Comparison of ENCODE assay signal across 8 cellular contexts in genomic region chr2:219171231-219171651, GRCh38. TPM values are rescaled to one million over a fixed set of nuclear protein-coding genes. Genes with fewer than 3 reads are reported as not detected.
DNase-seq lines count a peak whose midpoint lies in the region; ATAC-seq and TF ChIP-seq lines count a peak whose summit lies in the region.

No MANE protein-coding gene starts in this region.

- POLR2A ChIA-PET in activated CD4-positive, alpha-beta memory T cell treated with anti-CD3 and anti-CD28 coated beads, Interleukin-2, amount 10 ng/mL, durations not matched to agents 7 days and 5 days (lab: Charles Lee), result interaction anchor here (0.8 to 1.6 kb wide), 7 partner anchors 12 to 76 kb away, joined by 3 to 10 read pairs (median 3); partner anchors contain the start of gene ZFAND2B

- no peak overlapping the region for H3K4me3 ChIP-seq in NB4 (ENCODE audit: low read depth, low read length)
- no peak overlapping the region for H3K4me3 ChIP-seq in neural cell (ENCODE audit: low read length)

- no peaks in the 10 kb centered on the region for H3K9me2 ChIP-seq in neural cell (ENCODE audit: insufficient read depth, low read length)

- H3K9me3 ChIP-seq in neural cell (ENCODE audit: low read length), result no peaks in the 10 kb centered on the region

- H3K4me3 Mint-ChIP-seq in activated CD4-positive, alpha-beta memory T cell treated with anti-CD3 and anti-CD28 coated beads, Interleukin-2, amount 10 ng/mL, durations not matched to agents 7 days and 5 days, result no peak overlapping the region

- H3K4me2 ChIP-seq in neural cell (ENCODE audit: low read length), result no peak overlapping the region

- peak; percentile 28 for TF ChIP-seq RAD21 in neural cell (conservative IDR thresholded peaks at IDR 0.05)

- peak; percentile 38 for DNase-seq in Daoy (ENCODE audit: low read depth)
- peak; percentile 61 for DNase-seq in NB4 (ENCODE audit: low read depth)
- peak; percentile 24 for DNase-seq in activated CD4-positive, alpha-beta memory T cell treated with anti-CD3 and anti-CD28 coated beads, Interleukin-2, amount 10 ng/mL, durations not matched to agents 7 days and 5 days
- peak; percentile 62 for DNase-seq in fibroblast of the conjunctiva (ENCODE audit: low read depth)
- no peak for DNase-seq in ecto neural progenitor cell (ENCODE audit: low spot score)

- TF ChIP-seq EP300 in neural cell (conservative IDR thresholded peaks at IDR 0.05; ENCODE audit: poor library complexity, severe bottlenecking), result no peak

- no peak overlapping the region for H3K9ac ChIP-seq in neural cell (ENCODE audit: low read length)

- H3K27me3 ChIP-seq in neural cell (ENCODE audit: insufficient read depth, low read depth, low read length), result no peaks in the 10 kb centered on the region

- no peaks in the 10 kb centered on the region for H3K27me3 Mint-ChIP-seq in activated CD4-positive, alpha-beta memory T cell treated with anti-CD3 and anti-CD28 coated beads, Interleukin-2, amount 10 ng/mL, durations not matched to agents 7 days and 5 days

- H3F3A ChIP-seq in neural cell (ENCODE audit: insufficient read depth, low read length, poor library complexity, severe bottlenecking), result no peaks in the 10 kb centered on the region

- H3K36me3 ChIP-seq in neural cell (ENCODE audit: insufficient read depth, low read length), result no peaks in the 10 kb centered on the region

- no peaks in the 10 kb centered on the region for H4K20me1 ChIP-seq in neural cell (ENCODE audit: insufficient read depth)

- peak; percentile 86 for TF ChIP-seq CTCF in 22Rv1 (IDR thresholded peaks at IDR 0.05)
- peak; percentile 74 for TF ChIP-seq CTCF in NB4 (IDR thresholded peaks at IDR 0.05; ENCODE audit: low read depth, low read length)
- TF ChIP-seq CTCF in neural cell (IDR thresholded peaks at IDR 0.05; ENCODE audit: poor library complexity, severe bottlenecking), result peak; percentile 63

- no peak overlapping the region for H2AFZ ChIP-seq in neural cell (ENCODE audit: low read depth, low read length)

- no peaks in the 10 kb centered on the region for H3K9me3 Mint-ChIP-seq in activated CD4-positive, alpha-beta memory T cell treated with anti-CD3 and anti-CD28 coated beads, Interleukin-2, amount 10 ng/mL, durations not matched to agents 7 days and 5 days

- no peak overlapping the region for H3K27ac Mint-ChIP-seq in activated CD4-positive, alpha-beta memory T cell treated with anti-CD3 and anti-CD28 coated beads, Interleukin-2, amount 10 ng/mL, durations not matched to agents 7 days and 5 days

- CTCF ChIA-PET in activated CD4-positive, alpha-beta memory T cell treated with anti-CD3 and anti-CD28 coated beads, Interleukin-2, amount 10 ng/mL, durations not matched to agents 7 days and 5 days (lab: Charles Lee), result interaction anchor here (1.0 to 2.9 kb wide), 18 partner anchors 8 to 129 kb away, joined by 3 to 14 read pairs (median 6); partner anchors contain the start of genes DNAJB2, NHEJ1 and ZFAND2B

- ATAC-seq in GM18517 (IDR thresholded peaks at IDR 0.05; ENCODE audit: unreplicated experiment), result no peak

- peaks cover 4% of the 10 kb centered on the region for H3K79me2 ChIP-seq in neural cell (replicated peaks; ENCODE audit: insufficient read depth, low read length)

- H3K36me3 Mint-ChIP-seq in activated CD4-positive, alpha-beta memory T cell treated with anti-CD3 and anti-CD28 coated beads, Interleukin-2, amount 10 ng/mL, durations not matched to agents 7 days and 5 days (ENCODE audit: low read depth), result peaks cover 44% of the 10 kb centered on the region

- H3K27ac ChIP-seq in 22Rv1 (peak overlapping the region; percentile 17; the same call in 1 of the 2 replicates), neural cell (ENCODE audit: low read length) (no peak overlapping the region)

- no peak for TF ChIP-seq POLR2A in NB4 (IDR thresholded peaks at IDR 0.05; ENCODE audit: extremely low read depth, insufficient read length)

- H3K4me1 Mint-ChIP-seq in activated CD4-positive, alpha-beta memory T cell treated with anti-CD3 and anti-CD28 coated beads, Interleukin-2, amount 10 ng/mL, durations not matched to agents 7 days and 5 days, result peaks cover 42% of the 10 kb centered on the region

TF ChIP-seq in neural cell, 6 proteins besides CTCF, POLR2A, EP300 and RAD21:
- TF ChIP-seq REST (IDR thresholded peaks at IDR 0.05; ENCODE audit: borderline replicate concordance) (no peak), MXI1 (conservative IDR thresholded peaks at IDR 0.05; ENCODE audit: poor library complexity, severe bottlenecking) (no peak), SMC3 (conservative IDR thresholded peaks at IDR 0.05; ENCODE audit: poor library complexity) (no peak), TAF1 (IDR thresholded peaks at IDR 0.05; ENCODE audit: low read depth) (no peak)
TF ChIP-seq in neural cell: peak in this region for 0.

RNA-seq across cellular contexts. Expression of gene SLC23A3, which starts 1.4 kb away (rescaled TPM):
- total RNA-seq in Daoy (2014; rRNA removed; shearing (Covaris generic)), result 0.63 and 0.86 TPM in 2 replicates
- total RNA-seq in activated CD4-positive, alpha-beta memory T cell treated with anti-CD3 and anti-CD28 coated beads, Interleukin-2, amount 10 ng/mL, durations not matched to agents 7 days and 5 days, result 1 to 10 TPM; 2.3 TPM
- 0.12 and 0.28 TPM in 2 replicates for polyA plus RNA-seq in neural cell
- 0.24 and 0.46 TPM in 2 replicates for polyA minus RNA-seq in neural cell

RNA-seq across cellular contexts. Expression of gene CNPPD1, which starts 5.5 kb away (rescaled TPM):
- 36.2 and 41.3 TPM in 2 replicates for total RNA-seq in Daoy (2014; rRNA removed; shearing (Covaris generic))
- 10 to 100 TPM; 68.7 to 72.9 TPM for total RNA-seq in activated CD4-positive, alpha-beta memory T cell treated with anti-CD3 and anti-CD28 coated beads, Interleukin-2, amount 10 ng/mL, durations not matched to agents 7 days and 5 days
- 87.7 and 89.1 TPM in 2 replicates for polyA plus RNA-seq in neural cell
- polyA minus RNA-seq in neural cell, result 41.7 and 50.2 TPM in 2 replicates

RNA-seq across cellular contexts. Expression of gene RETREG2, which starts 6.8 kb away (rescaled TPM):
- total RNA-seq in Daoy (2014; rRNA removed; shearing (Covaris generic)), result 33.3 and 48.8 TPM in 2 replicates
- total RNA-seq in activated CD4-positive, alpha-beta memory T cell treated with anti-CD3 and anti-CD28 coated beads, Interleukin-2, amount 10 ng/mL, durations not matched to agents 7 days and 5 days, result 100 to 1,000 TPM; 107 to 113 TPM
- polyA plus RNA-seq in neural cell, result 156 and 164 TPM in 2 replicates
- 109 and 110 TPM in 2 replicates for polyA minus RNA-seq in neural cell

RNA-seq across cellular contexts. Expression of gene NHEJ1, which starts 10.6 kb away (rescaled TPM):
- 13.6 and 22.0 TPM in 2 replicates for total RNA-seq in Daoy (2014; rRNA removed; shearing (Covaris generic))
- 10 to 100 TPM; 12.0 to 12.2 TPM for total RNA-seq in activated CD4-positive, alpha-beta memory T cell treated with anti-CD3 and anti-CD28 coated beads, Interleukin-2, amount 10 ng/mL, durations not matched to agents 7 days and 5 days
- 10.7 and 12.7 TPM in 2 replicates for polyA plus RNA-seq in neural cell
- polyA minus RNA-seq in neural cell, result 17.8 and 19.7 TPM in 2 replicates

RNA-seq across cellular contexts. Expression of gene ZFAND2B, which starts 35.3 kb away (rescaled TPM):
- total RNA-seq in Daoy (2014; rRNA removed; shearing (Covaris generic)), result 31.2 and 32.3 TPM in 2 replicates
- total RNA-seq in activated CD4-positive, alpha-beta memory T cell treated with anti-CD3 and anti-CD28 coated beads, Interleukin-2, amount 10 ng/mL, durations not matched to agents 7 days and 5 days, result 10 to 100 TPM; 51.4 to 56.7 TPM
- 73.6 and 101 TPM in 2 replicates for polyA plus RNA-seq in neural cell
- polyA minus RNA-seq in neural cell, result 15.3 and 22.4 TPM in 2 replicates
